8 cellular contexts compared by ENCODE assay signal in the genomic region with DNA sequence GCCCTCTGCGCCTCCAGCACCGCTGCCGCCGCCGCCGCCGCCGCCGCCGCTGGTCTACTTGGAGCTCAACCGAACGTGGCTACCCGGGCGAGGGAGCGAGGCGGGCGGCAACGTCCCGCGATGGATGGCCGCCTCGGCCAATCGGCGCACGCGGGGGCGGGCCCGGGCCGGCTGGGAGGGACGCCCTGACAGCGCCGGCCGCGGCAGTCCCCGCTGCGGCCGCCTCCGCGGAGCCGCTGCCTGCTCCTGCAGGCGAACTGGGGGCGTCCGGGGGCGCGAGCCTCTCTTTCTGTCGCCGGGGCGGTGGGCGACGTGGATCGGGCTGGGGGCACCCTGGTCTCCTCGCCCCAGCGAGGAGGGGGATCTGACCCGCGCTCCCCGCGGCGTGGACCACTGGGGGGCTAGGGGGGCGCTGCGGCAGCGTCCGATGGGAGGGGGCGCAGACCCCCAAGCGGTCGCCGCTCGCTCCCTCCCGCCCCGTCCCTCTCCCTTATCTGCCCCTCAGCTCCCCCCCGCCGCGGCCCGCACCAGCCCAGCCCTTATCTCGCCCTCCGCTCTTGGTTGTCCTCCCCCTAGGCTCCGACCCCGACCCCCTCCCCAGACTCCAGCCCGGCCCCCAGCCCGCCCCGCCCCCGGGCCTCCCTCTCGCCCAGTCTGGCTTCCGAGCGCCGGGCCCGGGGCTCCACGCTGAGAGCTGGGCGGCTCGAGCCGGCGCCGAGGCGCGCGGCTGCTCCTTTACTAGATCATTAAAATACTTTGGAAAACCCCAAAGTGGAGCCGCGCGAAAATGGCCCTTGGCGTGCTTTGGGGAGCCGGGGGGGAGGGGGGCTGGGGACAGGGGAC. TPM values are rescaled to one million over a fixed set of nuclear protein-coding genes. Genes with fewer than 3 reads are reported as not detected.
DNase-seq lines count a peak whose midpoint lies in the region; ATAC-seq, FAIRE-seq and TF ChIP-seq lines count a peak whose summit lies in the region.

Gene SSBP3 (minus strand): TSS at position 56 of the 843 bp plus-strand sequence.

- H3K4me1 ChIP-seq in fibroblast of lung (ENCODE audit: control insufficient read depth, extremely low read depth, insufficient read depth, low read length), result peaks cover 11% of the 10 kb centered on the region

- H3K4me3 Mint-ChIP-seq in natural killer cell, result peak within 1 kb of the TSS; percentile 95

- ATAC-seq in GM21723 (IDR thresholded peaks at IDR 0.05; ENCODE audit: unreplicated experiment), result peak; percentile 79
- ATAC-seq in natural killer cell, result peak; percentile 85 to 95 (median 91)

- peak within 1 kb of the TSS; percentile 75 for H3K9ac ChIP-seq in fibroblast of lung (ENCODE audit: insufficient read depth, low read length)

- intact Hi-C loops in natural killer cell (cut with micrococcal nuclease), result loop anchor here (1.0 to 10.0 kb wide), 9 partner anchors 26 to 401 kb away; partner anchors contain the start of genes CYB5RL, MRPL37, TCEANC2 and TMEM59

- H3K27me3 ChIP-seq in fibroblast of lung (ENCODE audit: control insufficient read depth, insufficient read depth, low read length), result no peaks in the 10 kb centered on the region

- no peak for FAIRE-seq in RCC 7860 (lab: Jason Lieb, UNC)

- H3K36me3 ChIP-seq in KOPT-K1 (ENCODE audit: insufficient read depth, low read length) (peaks cover 27% of the 10 kb centered on the region), fibroblast of lung (ENCODE audit: control insufficient read depth, insufficient read depth, low read length) (peaks cover 4% of the 10 kb centered on the region)

- peak within 1 kb of the TSS; percentile 14 for H2AFZ ChIP-seq in fibroblast of lung (ENCODE audit: low read length)

- peak within 1 kb of the TSS; percentile 86 to 92 for H3K27ac Mint-ChIP-seq in natural killer cell

- H3K4me1 Mint-ChIP-seq in natural killer cell, result peaks cover 65 to 67% of the 10 kb centered on the region in 2 donors

- H3K4me3 ChIP-seq in fibroblast of lung (replicated peaks in 1 of 4; ENCODE audit: control extremely low read depth in 1 of 4, insufficient read depth in 1 of 4, low read depth in 3 of 4, low read length in 4 of 4), result peak within 1 kb of the TSS; percentile 67 to 78 (median 74)

- H3K9me3 ChIP-seq in KOPT-K1 (ENCODE audit: insufficient read depth, low read length, poor library complexity, severe bottlenecking) (no peaks in the 10 kb centered on the region), fibroblast of lung (ENCODE audit: control insufficient read depth, insufficient read depth, low read depth, low read length) (no peaks in the 10 kb centered on the region)

- no peaks in the 10 kb centered on the region for H3K9me3 Mint-ChIP-seq in natural killer cell

- peak within 1 kb of the TSS; percentile 79 for H3K27ac ChIP-seq in KOPT-K1 (ENCODE audit: low read depth, low read length, poor library complexity, severe bottlenecking)
- peak within 1 kb of the TSS; percentile 69 for H3K27ac ChIP-seq in fibroblast of lung (ENCODE audit: insufficient read depth, low read length)

- no peaks in the 10 kb centered on the region for H4K20me1 ChIP-seq in fibroblast of lung (ENCODE audit: control insufficient read depth, extremely low read depth, insufficient read depth, low read length)

- peak within 1 kb of the TSS; percentile 83 for H3K4me2 ChIP-seq in fibroblast of lung (ENCODE audit: extremely low read depth, insufficient read depth, low read length)

- peaks cover 7% of the 10 kb centered on the region for H3K36me3 Mint-ChIP-seq in natural killer cell

- peaks cover 16% of the 10 kb centered on the region for H3K79me2 ChIP-seq in fibroblast of lung (ENCODE audit: control insufficient read depth, insufficient read depth, low read length)

- H3K27me3 Mint-ChIP-seq in natural killer cell (ENCODE audit: low read depth in 2 of 2), result no peaks in the 10 kb centered on the region

- TF ChIP-seq CTCF in fibroblast of lung (conservative IDR thresholded peaks at IDR 0.05 in 1 of 2, IDR thresholded peaks at IDR 0.05 in 1 of 2; ENCODE audit: low read depth in 1 of 2, low read length in 2 of 2), result no peak
- no peak for TF ChIP-seq CTCF in natural killer cell (IDR thresholded peaks at IDR 0.05)

- DNase-seq in DMS53 (lab: John Stamatoyannopoulos, UW) (peak; percentile 99), RCC 7860 (ENCODE audit: low spot score) (peak; percentile 80), fibroblast of lung (ENCODE audit: low read depth in 2 of 2) (peak; percentile 90 to 92), natural killer cell (peak; percentile 95)
- DNase-seq in activated T-helper 1 cell treated with anti-CD3 and anti-CD28 coated beads, Interleukin-2, amount 50 U/mL, for 16 hours (ENCODE audit: low read depth in 1 of 2, low spot score in 1 of 2), result peak; percentile 76 to 87
- DNase-seq in stimulated activated naive CD4-positive, alpha-beta T cell treated with Interleukin-2 at 50 U/mL for 16 hours (lab: John Stamatoyannopoulos, UW), result peak; percentile 87

RNA-seq across cellular contexts. Expression of gene SSBP3, which starts in this region (rescaled TPM):
- total RNA-seq in fibroblast of lung (6.9 and 9.4 TPM in 2 replicates), natural killer cell (100 to 1,000 TPM; 162 to 224 (median 164) TPM)
- 26.4 and 32.2 TPM in 2 replicates for polyA plus RNA-seq in fibroblast of lung
- polyA plus RNA-seq in fibroblast of lung (2012), result 46.0 and 46.1 TPM in 2 replicates
- 30.2 and 62.8 TPM in 2 replicates for polyA minus RNA-seq in fibroblast of lung (ENCODE audit: low replicate concordance)

Comparison
In these comparisons a context has a peak if more than half of its experiments do, and no peak if none do; other contexts are left out.
1. Peak in every context shown above with its lines: DNase-seq, ATAC-seq, H3K4me3 ChIP-seq and H3K27ac ChIP-seq.
2. RNA of gene SSBP3 (total RNA-seq): 162 to 224 TPM in natural killer cell; 6.9 to 9.4 TPM in fibroblast of lung; every median in the first group is over 10 times any median in the second.